In genomic region chr16:29985271-29985811, GRCh38 we compare ENCODE assay signal across 20 cellular contexts.
"Had no signal": no experiment of that assay in that cellular context is flagged by ENCODE, and none has a peak within 500 bp of the region (broad histone marks: within the 10 kb centered on the region; RNA-seq: fewer than 3 reads in every experiment).

No MANE protein-coding gene starts in this region.

- H3K27ac ChIP-seq: prostate gland had no signal

- H3K4me3 ChIP-seq: prostate gland had no signal

- DNase-seq: activated CD4-positive, alpha-beta T cell treated with anti-CD3 and anti-CD28 coated beads for 48 hours; activated CD8-positive, alpha-beta memory T cell treated with anti-CD3 and anti-CD28 coated beads, Interleukin-2, amount 50 U/mL, for 48 hours; activated gamma-delta T cell; activated T-cell treated with anti-CD3 and anti-CD28 coated beads, Interleukin-2, amount 50 U/mL, for 72 hours; amygdala; cortex of kidney; effector CD4-positive, alpha-beta T cell; foreskin fibroblast; hypothalamus; left ventricle myocardium superior; nephron progenitor cell; stimulated activated naive CD8-positive, alpha-beta T cell treated with anti-CD3 and anti-CD28 coated beads, Interleukin-15, amount 100 ng/mL, for 72 hours; T-helper 17 cell had no signal

- H3K4me1 Mint-ChIP-seq: brain; stimulated activated naive CD8-positive, alpha-beta T cell treated with anti-CD3 and anti-CD28 coated beads, Interleukin-15, amount 100 ng/mL, for 72 hours; WTC11 had no signal

- H3K9me3 Mint-ChIP-seq: activated T-cell treated with anti-CD3 and anti-CD28 coated beads, Interleukin-2, amount 50 U/mL, for 72 hours; brain; central memory CD8-positive, alpha-beta T cell; nephron progenitor cell; stimulated activated naive CD8-positive, alpha-beta T cell treated with anti-CD3 and anti-CD28 coated beads, Interleukin-15, amount 100 ng/mL, for 72 hours; type B pancreatic cell; WTC11 had no signal

- H3K27me3 Mint-ChIP-seq: activated naive CD8-positive, alpha-beta T cell; central memory CD8-positive, alpha-beta T cell; stimulated activated naive CD8-positive, alpha-beta T cell treated with anti-CD3 and anti-CD28 coated beads, Interleukin-15, amount 100 ng/mL, for 72 hours; T-helper 17 cell; type B pancreatic cell had no signal

- H3K4me1 ChIP-seq: prostate gland had no signal

- ATAC-seq: activated T-cell treated with anti-CD3 and anti-CD28 coated beads, Interleukin-2, amount 50 U/mL, for 72 hours; left ventricle myocardium superior; sciatic nerve; stimulated activated naive CD8-positive, alpha-beta T cell treated with anti-CD3 and anti-CD28 coated beads, Interleukin-15, amount 100 ng/mL, for 72 hours; T-helper 17 cell; WTC11 had no signal

- H3K4me3 Mint-ChIP-seq: activated naive CD8-positive, alpha-beta T cell; activated T-cell treated with anti-CD3 and anti-CD28 coated beads, Interleukin-2, amount 50 U/mL, for 72 hours; brain; central memory CD8-positive, alpha-beta T cell; nephron progenitor cell; stimulated activated naive CD8-positive, alpha-beta T cell treated with anti-CD3 and anti-CD28 coated beads, Interleukin-15, amount 100 ng/mL, for 72 hours; T-helper 17 cell; type B pancreatic cell; WTC11 had no signal

- H3K9me3 ChIP-seq: prostate gland had no signal

- H3K27ac Mint-ChIP-seq: activated naive CD8-positive, alpha-beta T cell; activated T-cell treated with anti-CD3 and anti-CD28 coated beads, Interleukin-2, amount 50 U/mL, for 72 hours; brain; T-helper 17 cell; type B pancreatic cell; WTC11 had no signal
